Comparison of ENCODE assay signal across 21 cellular contexts in the genomic region with DNA sequence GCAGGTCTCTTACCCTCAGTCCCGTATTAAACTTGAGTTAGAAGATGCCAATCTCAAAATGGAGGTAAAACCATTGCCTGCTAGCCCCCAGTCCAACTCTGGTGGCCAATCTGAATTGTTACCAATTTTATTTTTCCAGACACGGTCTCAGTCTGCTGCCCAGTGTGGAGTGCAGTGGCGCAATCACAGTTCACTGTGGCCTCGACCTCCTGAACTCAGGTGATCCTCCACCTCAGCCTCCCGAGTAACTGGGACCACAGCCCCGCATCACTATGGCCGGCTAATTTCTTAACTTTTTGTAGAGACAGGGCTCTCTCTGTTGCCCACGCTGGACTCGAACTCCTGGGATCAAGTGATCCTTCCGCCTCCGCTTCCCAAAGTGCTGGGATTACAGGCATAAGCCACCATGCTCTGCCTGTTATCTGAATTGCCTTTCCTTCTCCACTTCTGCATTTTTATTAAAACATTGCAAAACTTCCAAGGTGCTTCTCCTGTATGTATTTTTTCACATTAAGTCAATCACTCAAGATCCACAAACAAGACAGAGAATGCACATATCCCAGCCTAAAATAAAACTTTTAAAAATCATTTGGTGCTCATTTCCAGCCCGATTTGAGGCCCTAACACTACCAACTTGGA. TPM values are rescaled to one million over a fixed set of nuclear protein-coding genes. Genes with fewer than 3 reads are reported as not detected.
DNase-seq lines count a peak whose midpoint lies in the region; ATAC-seq and TF ChIP-seq lines count a peak whose summit lies in the region.
"Had no signal": no experiment of that assay in that cellular context is flagged by ENCODE, and none has a peak within 500 bp of the region (broad histone marks: within the 10 kb centered on the region; RNA-seq: fewer than 3 reads in every experiment).

No MANE protein-coding gene starts in this region.

- peak overlapping the region in 3 of 4 donors; percentile 5 to 55 (median 16) for H3K4me3 Mint-ChIP-seq in CD4-positive, CD25-positive, alpha-beta regulatory T cell
- H3K4me3 Mint-ChIP-seq in GM23338 = peak overlapping the region; percentile 15; the same call in 2 of the 3 replicates

- H3K27me3 ChIP-seq in CD4-positive, CD25-positive, alpha-beta regulatory T cell (ENCODE audit: control insufficient read depth, insufficient read depth, low read length) = no peaks in the 10 kb centered on the region
- H3K27me3 ChIP-seq in GM23338 (ENCODE audit: insufficient read depth) (no peaks in the 10 kb centered on the region), Panc1 (ENCODE audit: control insufficient read depth, insufficient read depth, low read length) (no peaks in the 10 kb centered on the region), liver (ENCODE audit: control insufficient read depth in 4 of 4, insufficient read depth in 4 of 4, low read length in 3 of 4) (no peaks in the 10 kb centered on the region), left lung (no peaks in the 10 kb centered on the region)
- H3K27me3 ChIP-seq: gastroesophageal sphincter had no signal

- no peaks in the 10 kb centered on the region for H3K9me3 Mint-ChIP-seq in CD4-positive, CD25-positive, alpha-beta regulatory T cell
- no peaks in the 10 kb centered on the region for H3K9me3 Mint-ChIP-seq in GM23338
- H3K9me3 Mint-ChIP-seq: activated naive CD8-positive, alpha-beta T cell treated with anti-CD3 and anti-CD28 coated beads for 36 hours; stimulated activated effector memory CD8-positive, alpha-beta T cell treated with anti-CD3 and anti-CD28 coated beads, Interleukin-12 subunit alpha, Interleukin-12 subunit beta, amount 100 ng/mL, for 72 hours had no signal

- no peaks in the 10 kb centered on the region for H3K36me3 ChIP-seq in CD4-positive, CD25-positive, alpha-beta regulatory T cell (ENCODE audit: control insufficient read depth, insufficient read depth, low read length)
- H3K36me3 ChIP-seq in GM23338 (ENCODE audit: insufficient read depth) = no peaks in the 10 kb centered on the region
- no peaks in the 10 kb centered on the region for H3K36me3 ChIP-seq in Panc1 (ENCODE audit: control insufficient read depth, insufficient read depth, low read length)
- H3K36me3 ChIP-seq in liver (ENCODE audit: control insufficient read depth in 4 of 4, insufficient read depth in 3 of 4, low read depth in 1 of 4, low read length in 3 of 4) = no peaks in the 10 kb centered on the region
- no peaks in the 10 kb centered on the region for H3K36me3 ChIP-seq in left lung
- H3K36me3 ChIP-seq: gastroesophageal sphincter, thoracic aorta had no signal

- no peak for DNase-seq in CD4-positive, CD25-positive, alpha-beta regulatory T cell
- DNase-seq in GM23338 (ENCODE audit: low spot score) = no peak
- DNase-seq in Panc1 (ENCODE audit: low read depth, low spot score) = no peak
- no peak for DNase-seq in RKO (ENCODE audit: low spot score)
- no peak for DNase-seq in left lung
- DNase-seq in epidermal melanocyte (ENCODE audit: insufficient read length, low spot score) = no peak
- DNase-seq in NCI-H2171 treated with DMSO at 0.1 percent for 48 hours (lab: John Stamatoyannopoulos, UW) = no peak
- DNase-seq: activated CD8-positive, alpha-beta T cell treated with anti-CD3 and anti-CD28 coated beads, Interleukin-2, amount 10 ng/mL, durations not matched to agents 7 days and 5 days; activated naive CD8-positive, alpha-beta T cell treated with anti-CD3 and anti-CD28 coated beads for 36 hours; activated T-cell treated with anti-CD3 and anti-CD28 coated beads, Interleukin-2, amount 50 U/mL, for 48 hours; dermis blood vessel endothelial cell; left colon; NCI-H1105 treated with DMSO at 0.1 percent for 48 hours; nucleus accumbens; retina; SHP77 had no signal

- H3K36me3 Mint-ChIP-seq in CD4-positive, CD25-positive, alpha-beta regulatory T cell = no peaks in the 10 kb centered on the region
- H3K36me3 Mint-ChIP-seq in GM23338 (ENCODE audit: low read depth) = no peaks in the 10 kb centered on the region

- peaks cover 0 to 30% (median 23%) of the 10 kb centered on the region in 4 donors for H3K4me1 Mint-ChIP-seq in CD4-positive, CD25-positive, alpha-beta regulatory T cell
- H3K4me1 Mint-ChIP-seq in GM23338 = peaks cover 23% of the 10 kb centered on the region

- H3K27ac Mint-ChIP-seq in CD4-positive, CD25-positive, alpha-beta regulatory T cell = no peak overlapping the region
- H3K27ac Mint-ChIP-seq in GM23338 = no peak overlapping the region
- H3K27ac Mint-ChIP-seq: activated CD8-positive, alpha-beta T cell treated with anti-CD3 and anti-CD28 coated beads, Interleukin-2, amount 10 ng/mL, durations not matched to agents 7 days and 5 days; activated naive CD8-positive, alpha-beta T cell treated with anti-CD3 and anti-CD28 coated beads for 36 hours had no signal

- 0 out of 2 replicates have a peak, but pooled peaks cover 4% of the 10 kb centered on the region for H3F3A ChIP-seq in GM23338 (replicated peaks; ENCODE audit: low read depth)

- POLR2A ChIA-PET in Panc1 (lab: Charles Lee) = no interaction called here

- BruUV-seq in Panc1 (replicated peaks; lab: Mats Ljungman, UMichigan) = no TSS peak

- TF ChIP-seq CTCF in GM23338 (conservative IDR thresholded peaks at IDR 0.05; ENCODE audit: low read depth in 2 of 2) (no peak), Panc1 (IDR thresholded peaks at IDR 0.05) (no peak), liver (IDR thresholded peaks at IDR 0.05; ENCODE audit: low read depth, low read length, missing input control) (no peak), left lung (IDR thresholded peaks at IDR 0.05) (no peak)

- no peaks in the 10 kb centered on the region for H4K20me1 ChIP-seq in GM23338 (replicated peaks; ENCODE audit: insufficient read depth)

- intact Hi-C loops in Panc1 (cut with micrococcal nuclease; ENCODE audit: unreplicated experiment) (loop anchor here (5.0 kb wide), 1 partner anchor 192 kb away; no protein-coding TSS in a partner anchor), left lung (cut with DNase I) (loop anchor here in 1 of 2 donors (10.0 kb wide), 1 partner anchor 190 kb away; no protein-coding TSS in a partner anchor)

- TF ChIP-seq RAD21 in liver (IDR thresholded peaks at IDR 0.05) = no peak

- no peak overlapping the region for H3K4me2 ChIP-seq in GM23338

- CTCF ChIA-PET in Panc1 (lab: Charles Lee) = no interaction called here

- no peak overlapping the region for H2AFZ ChIP-seq in GM23338

- H3K79me2 ChIP-seq in GM23338 (replicated peaks; ENCODE audit: insufficient read depth) = peaks cover 41% of the 10 kb centered on the region

- in situ Hi-C loops in Panc1 (cut with HindIII; ENCODE audit: low pct_unique_long_range_greater_than_20kb, low sequenced_read_pairs) = no loop called here

- no peak for ATAC-seq in CD4-positive, CD25-positive, alpha-beta regulatory T cell (ENCODE audit: low read depth in 2 of 2)
- ATAC-seq in GM23338 (no peak), Panc1 (no peak), left lung (no peak)
- ATAC-seq: activated CD8-positive, alpha-beta T cell treated with anti-CD3 and anti-CD28 coated beads, Interleukin-2, amount 10 ng/mL, durations not matched to agents 7 days and 5 days; gastroesophageal sphincter; left colon; stimulated activated effector memory CD8-positive, alpha-beta T cell treated with anti-CD3 and anti-CD28 coated beads, Interleukin-12 subunit alpha, Interleukin-12 subunit beta, amount 100 ng/mL, for 72 hours had no signal

- peaks cover 12% of the 10 kb centered on the region for H3K4me1 ChIP-seq in CD4-positive, CD25-positive, alpha-beta regulatory T cell (ENCODE audit: control insufficient read depth, insufficient read depth, low read length, poor library complexity, severe bottlenecking)
- H3K4me1 ChIP-seq in GM23338 (ENCODE audit: insufficient read depth) (peaks cover 9% of the 10 kb centered on the region), Panc1 (ENCODE audit: control insufficient read depth, insufficient read depth, low read length) (peaks cover 21% of the 10 kb centered on the region; the same call in 1 of the 2 replicates), liver (ENCODE audit: control insufficient read depth in 4 of 4, insufficient read depth in 4 of 4, low read length in 3 of 4) (peaks cover 2 to 14% (median 11%) of the 10 kb centered on the region in 4 donors), left lung (peaks cover 0 to 13% of the 10 kb centered on the region in 2 donors)

- H3K27ac ChIP-seq in CD4-positive, CD25-positive, alpha-beta regulatory T cell (ENCODE audit: insufficient read depth, low read length, poor library complexity, severe bottlenecking) = no peak overlapping the region
- H3K27ac ChIP-seq in GM23338 (ENCODE audit: low read depth) = no peak overlapping the region
- peak overlapping the region; percentile 76 for H3K27ac ChIP-seq in Panc1 (ENCODE audit: low read length)
- no peak overlapping the region for H3K27ac ChIP-seq in liver (ENCODE audit: low read depth in 1 of 2, low read length in 2 of 2)
- H3K27ac ChIP-seq in left lung = no peak overlapping the region
- H3K27ac ChIP-seq: epithelial cell of prostate, thoracic aorta had no signal

- no peaks in the 10 kb centered on the region for H3K9me3 ChIP-seq in CD4-positive, CD25-positive, alpha-beta regulatory T cell (ENCODE audit: control insufficient read depth in 2 of 2, low read length in 2 of 2)
- no peaks in the 10 kb centered on the region for H3K9me3 ChIP-seq in Panc1 (ENCODE audit: control insufficient read depth, insufficient read depth, low read depth, low read length)
- H3K9me3 ChIP-seq in liver (ENCODE audit: control insufficient read depth in 4 of 4, low read length in 3 of 4) = no peaks in the 10 kb centered on the region
- H3K9me3 ChIP-seq in left lung = no peaks in the 10 kb centered on the region
- H3K9me3 ChIP-seq: gastroesophageal sphincter, thoracic aorta had no signal

- 79% methylated on average over 12 of the region's 12 CpGs for WGBS in liver

- H3K27me3 Mint-ChIP-seq in CD4-positive, CD25-positive, alpha-beta regulatory T cell = no peaks in the 10 kb centered on the region
- peaks cover 5% of the 10 kb centered on the region for H3K27me3 Mint-ChIP-seq in GM23338 (ENCODE audit: insufficient read depth, low read depth, poor library complexity)

- H3K9ac ChIP-seq in liver (ENCODE audit: low read depth in 1 of 2, low read length in 2 of 2) = no peak overlapping the region

- no peaks in the 10 kb centered on the region for H3K9me2 ChIP-seq in GM23338 (ENCODE audit: insufficient read depth)

- no peak overlapping the region for H3K4me3 ChIP-seq in CD4-positive, CD25-positive, alpha-beta regulatory T cell (ENCODE audit: low read depth, low read length)
- H3K4me3 ChIP-seq in GM23338 = no peak overlapping the region
- peak overlapping the region; percentile 33 to 38 for H3K4me3 ChIP-seq in Panc1 (ENCODE audit: low read depth in 2 of 2, low read length in 2 of 2)
- H3K4me3 ChIP-seq in liver (ENCODE audit: low read depth in 1 of 3, low read length in 3 of 3) = no peak overlapping the region
- H3K4me3 ChIP-seq in left lung = no peak overlapping the region
- H3K4me3 ChIP-seq: thoracic aorta had no signal

RNA-seq across cellular contexts. Expression of a gene that starts 2.3 kb away (rescaled TPM):
- total RNA-seq in CD4-positive, CD25-positive, alpha-beta regulatory T cell = 7.5 TPM
- 1 to 10 TPM; 2.8 to 6.1 (median 4.8) TPM for polyA plus RNA-seq in CD4-positive, CD25-positive, alpha-beta regulatory T cell
- total RNA-seq in GM23338 (2014; rRNA removed; shearing (Covaris generic)) = 12.9 and 18.1 TPM in 2 replicates
- polyA plus RNA-seq in GM23338 (2016; fragmentation: Nextera tagmentation; extraction: Ambion mirVana) (7.1 and 7.8 TPM in 2 replicates), liver (10 to 100 TPM in 1 of 2 donors, 1 to 10 TPM in 1; 9.3 to 13.7 TPM)
- total RNA-seq in Panc1 (2021; ENCODE audit: unreplicated experiment) (17.8 TPM), liver (10 to 100 TPM in 1 of 2 donors, 1 to 10 TPM in 1; 8.3 to 32.4 TPM), left lung (10 to 100 TPM; 11.5 to 17.4 TPM)
- 10.7 TPM for polyA plus RNA-seq in Panc1 (2012; ENCODE audit: insufficient read length)

Comparison
In these comparisons a context has a peak if more than half of its experiments do, and no peak if none do; other contexts are left out.
1. H3K4me3 ChIP-seq: peak in Panc1 (2 of 2); none in CD4-positive, CD25-positive, alpha-beta regulatory T cell (single experiment), GM23338 (single experiment), liver (0 of 3) and left lung (0 of 2).